ENCODE assay signal across 18 cellular contexts in genomic region chr1:218591966-218592365, GRCh38.
DNase-seq lines count a peak whose midpoint lies in the region; ATAC-seq and TF ChIP-seq lines count a peak whose summit lies in the region.
"Had no signal": no experiment of that assay in that cellular context is flagged by ENCODE, and none has a peak within 500 bp of the region (broad histone marks: within the 10 kb centered on the region; RNA-seq: fewer than 3 reads in every experiment).

No MANE protein-coding gene starts in this region.

- no peaks in the 10 kb centered on the region for H3K36me3 ChIP-seq in SK-N-SH (replicated peaks in 1 of 2; ENCODE audit: control insufficient read depth in 1 of 2, insufficient read depth in 2 of 2, low read length in 1 of 2)
- no peaks in the 10 kb centered on the region for H3K36me3 ChIP-seq in brain microvascular endothelial cell (replicated peaks)
- H3K36me3 ChIP-seq in effector memory CD4-positive, alpha-beta T cell (ENCODE audit: control insufficient read depth, insufficient read depth, low read length) = no peaks in the 10 kb centered on the region
- H3K36me3 ChIP-seq: BE2C had no signal

- H3K4me3 Mint-ChIP-seq in activated CD8-positive, alpha-beta T cell treated with anti-CD3 and anti-CD28 coated beads for 36 hours = no peak overlapping the region
- H3K4me3 Mint-ChIP-seq: CD4-positive, alpha-beta T cell; H9; IgD-negative memory B cell had no signal

- H3K9me3 ChIP-seq in SK-N-SH = no peaks in the 10 kb centered on the region
- no peaks in the 10 kb centered on the region for H3K9me3 ChIP-seq in effector memory CD4-positive, alpha-beta T cell (ENCODE audit: control insufficient read depth, low read length)
- H3K9me3 ChIP-seq: BE2C had no signal

- H3K27me3 ChIP-seq in SK-N-SH (ENCODE audit: insufficient read depth) (no peaks in the 10 kb centered on the region), brain microvascular endothelial cell (replicated peaks) (no peaks in the 10 kb centered on the region)
- H3K27me3 ChIP-seq in effector memory CD4-positive, alpha-beta T cell (replicated peaks; ENCODE audit: control insufficient read depth, insufficient read depth, low read length, poor library complexity, severe bottlenecking) = no peaks in the 10 kb centered on the region
- H3K27me3 ChIP-seq: BE2C had no signal

- TF ChIP-seq CTCF in SK-N-SH (IDR thresholded peaks at IDR 0.05) (no peak), brain microvascular endothelial cell (IDR thresholded peaks at IDR 0.05; ENCODE audit: low read depth, low read length, missing control alignments) (no peak)
- no peak for TF ChIP-seq CTCF in activated CD8-positive, alpha-beta T cell treated with anti-CD3 and anti-CD28 coated beads for 36 hours (IDR thresholded peaks at IDR 0.05)

- H3K4me2 ChIP-seq in SK-N-SH = peak overlapping the region; percentile 9; the same call in 1 of the 2 replicates

- TF ChIP-seq RAD21 in SK-N-SH (IDR thresholded peaks at IDR 0.05; ENCODE audit: low read length) = no peak

- H3F3A ChIP-seq in SK-N-SH (replicated peaks; ENCODE audit: insufficient read depth) = peaks cover 16% of the 10 kb centered on the region

- in situ Hi-C loops in brain microvascular endothelial cell (cut with HindIII; ENCODE audit: low pct_ligation_motif_present, low sequenced_read_pairs) = no loop called here

- H3K27ac ChIP-seq in SK-N-SH (ENCODE audit: low read depth in 2 of 2, low read length in 1 of 2) (peak overlapping the region; percentile 34 to 82; a peak in 3 of 4 replicates), brain microvascular endothelial cell (peak overlapping the region; percentile 46)
- no peak overlapping the region for H3K27ac ChIP-seq in effector memory CD4-positive, alpha-beta T cell (ENCODE audit: insufficient read depth, low read length, poor library complexity, severe bottlenecking)
- H3K27ac ChIP-seq: 22Rv1, RWPE1 had no signal

- no peaks in the 10 kb centered on the region for H3K9me3 Mint-ChIP-seq in activated CD8-positive, alpha-beta T cell treated with anti-CD3 and anti-CD28 coated beads for 36 hours
- H3K9me3 Mint-ChIP-seq: CD4-positive, alpha-beta T cell; H9 had no signal

- TF ChIP-seq EP300 in SK-N-SH (IDR thresholded peaks at IDR 0.05; ENCODE audit: borderline replicate concordance in 1 of 2, low read depth in 1 of 2, low read length in 1 of 2) = no peak

- CTCF ChIA-PET in SK-N-SH (lab: Yijun Ruan, JAX) = no interaction called here
- CTCF ChIA-PET in activated CD8-positive, alpha-beta T cell treated with anti-CD3 and anti-CD28 coated beads for 36 hours (lab: Charles Lee) = no interaction called here

- no peaks in the 10 kb centered on the region for H4K20me1 ChIP-seq in SK-N-SH (ENCODE audit: insufficient read depth)

- DNase-seq in SK-N-SH = no peak
- no peak for DNase-seq in brain microvascular endothelial cell
- peak; percentile 24 for DNase-seq in kidney tubule cell (ENCODE audit: low spot score)
- DNase-seq in NCI-H345 (lab: John Stamatoyannopoulos, UW) = no peak
- no peak for DNase-seq in DMS53 treated with DMSO at 0.1 percent for 48 hours (lab: John Stamatoyannopoulos, UW; ENCODE audit: unreplicated experiment)
- no peak for DNase-seq in effector memory CD4-positive, alpha-beta T cell
- DNase-seq in activated CD8-positive, alpha-beta T cell treated with anti-CD3 and anti-CD28 coated beads for 36 hours = no peak
- DNase-seq: BE2C; CD4-positive, alpha-beta T cell; DMS53; H9; NCI-H187; NCI-H446; NCI-H69 had no signal

- H3K4me3 ChIP-seq in SK-N-SH (ENCODE audit: low read depth in 2 of 2, low read length in 1 of 2) (no peak overlapping the region), brain microvascular endothelial cell (ENCODE audit: low read depth, low read length) (no peak overlapping the region)
- no peak overlapping the region for H3K4me3 ChIP-seq in effector memory CD4-positive, alpha-beta T cell (ENCODE audit: insufficient read depth, low read depth, low read length, poor library complexity, severe bottlenecking)

- H3K9me2 ChIP-seq in SK-N-SH = no peaks in the 10 kb centered on the region

- 0 out of 2 replicates have a peak overlapping the region, but pooled peaks have one; percentile 22 for H3K9ac ChIP-seq in SK-N-SH

- POLR2A ChIA-PET in SK-N-SH (lab: Yijun Ruan, JAX) = no interaction called here
- POLR2A ChIA-PET in activated CD8-positive, alpha-beta T cell treated with anti-CD3 and anti-CD28 coated beads for 36 hours (lab: Charles Lee) = no interaction called here

- peaks cover 7% of the 10 kb centered on the region for H3K27me3 Mint-ChIP-seq in activated CD8-positive, alpha-beta T cell treated with anti-CD3 and anti-CD28 coated beads for 36 hours
- H3K27me3 Mint-ChIP-seq: IgD-negative memory B cell had no signal

- no peak for ATAC-seq in SK-N-SH treated with all-trans-retinoic acid at 6 μM for 48 hours
- ATAC-seq in activated CD8-positive, alpha-beta T cell treated with anti-CD3 and anti-CD28 coated beads for 36 hours = no peak

- H3K79me2 ChIP-seq in SK-N-SH (ENCODE audit: insufficient read depth) = no peaks in the 10 kb centered on the region

- H2AFZ ChIP-seq in SK-N-SH (ENCODE audit: low read depth) = no peak overlapping the region

- no peaks in the 10 kb centered on the region for H3K36me3 Mint-ChIP-seq in activated CD8-positive, alpha-beta T cell treated with anti-CD3 and anti-CD28 coated beads for 36 hours (ENCODE audit: low read depth)
- H3K36me3 Mint-ChIP-seq: IgD-negative memory B cell had no signal

- no peak overlapping the region for H3K27ac Mint-ChIP-seq in activated CD8-positive, alpha-beta T cell treated with anti-CD3 and anti-CD28 coated beads for 36 hours
- H3K27ac Mint-ChIP-seq: CD4-positive, alpha-beta T cell; H9; IgD-negative memory B cell had no signal

- intact Hi-C loops in activated CD8-positive, alpha-beta T cell treated with anti-CD3 and anti-CD28 coated beads for 36 hours (cut with micrococcal nuclease) = no loop called here

- H3K4me1 ChIP-seq in SK-N-SH (ENCODE audit: control insufficient read depth in 1 of 2, insufficient read depth in 2 of 2, low read depth in 1 of 2, low read length in 1 of 2) = peaks cover 0 to 3% of the 10 kb centered on the region in 2 experiments; a peak in 1 of 4 replicates
- H3K4me1 ChIP-seq in effector memory CD4-positive, alpha-beta T cell (ENCODE audit: control insufficient read depth, insufficient read depth, low read length, poor library complexity, severe bottlenecking) = no peaks in the 10 kb centered on the region
- H3K4me1 ChIP-seq: BE2C had no signal

- no peaks in the 10 kb centered on the region for H3K4me1 Mint-ChIP-seq in activated CD8-positive, alpha-beta T cell treated with anti-CD3 and anti-CD28 coated beads for 36 hours (ENCODE audit: low read depth)
- H3K4me1 Mint-ChIP-seq: H9, IgD-negative memory B cell had no signal

TF ChIP-seq in SK-N-SH, 30 proteins besides CTCF, POLR2A, EP300 and RAD21 (continues in another document):
- TF ChIP-seq RXRA (IDR thresholded peaks at IDR 0.05; ENCODE audit: borderline replicate concordance, low read depth) (no peak), CHD2 (IDR thresholded peaks at IDR 0.05; ENCODE audit: low read length, partially characterized antibody) (no peak), EZH2phosphoT487 (IDR thresholded peaks at IDR 0.05; ENCODE audit: borderline replicate concordance, low read depth) (no peak), USF1 (IDR thresholded peaks at IDR 0.05; ENCODE audit: borderline replicate concordance, low read depth) (no peak), JUND (IDR thresholded peaks at IDR 0.05) (no peak), NFIC (IDR thresholded peaks at IDR 0.05; ENCODE audit: borderline replicate concordance) (no peak), MXI1 (IDR thresholded peaks at IDR 0.05; ENCODE audit: low read depth, low read length) (no peak), MAX (IDR thresholded peaks at IDR 0.05; ENCODE audit: low read depth) (no peak)

TF ChIP-seq in SK-N-SH treated with all-trans-retinoic acid at 6 μM for 48 hours, 23 proteins besides CTCF, POLR2A, EP300 and RAD21:
- TF ChIP-seq ZFP30 (CRISPR knock-in tag; IDR thresholded peaks at IDR 0.05) = no peak
- TF ChIP-seq GLIS3 (CRISPR knock-in tag; IDR thresholded peaks at IDR 0.05) = no peak
- no peak for TF ChIP-seq ISL1 (CRISPR knock-in tag; IDR thresholded peaks at IDR 0.05)
- TF ChIP-seq OSR1 (CRISPR knock-in tag; IDR thresholded peaks at IDR 0.05) = no peak
- no peak for TF ChIP-seq SNAI2 (CRISPR knock-in tag; IDR thresholded peaks at IDR 0.05)
